In the genomic region with DNA sequence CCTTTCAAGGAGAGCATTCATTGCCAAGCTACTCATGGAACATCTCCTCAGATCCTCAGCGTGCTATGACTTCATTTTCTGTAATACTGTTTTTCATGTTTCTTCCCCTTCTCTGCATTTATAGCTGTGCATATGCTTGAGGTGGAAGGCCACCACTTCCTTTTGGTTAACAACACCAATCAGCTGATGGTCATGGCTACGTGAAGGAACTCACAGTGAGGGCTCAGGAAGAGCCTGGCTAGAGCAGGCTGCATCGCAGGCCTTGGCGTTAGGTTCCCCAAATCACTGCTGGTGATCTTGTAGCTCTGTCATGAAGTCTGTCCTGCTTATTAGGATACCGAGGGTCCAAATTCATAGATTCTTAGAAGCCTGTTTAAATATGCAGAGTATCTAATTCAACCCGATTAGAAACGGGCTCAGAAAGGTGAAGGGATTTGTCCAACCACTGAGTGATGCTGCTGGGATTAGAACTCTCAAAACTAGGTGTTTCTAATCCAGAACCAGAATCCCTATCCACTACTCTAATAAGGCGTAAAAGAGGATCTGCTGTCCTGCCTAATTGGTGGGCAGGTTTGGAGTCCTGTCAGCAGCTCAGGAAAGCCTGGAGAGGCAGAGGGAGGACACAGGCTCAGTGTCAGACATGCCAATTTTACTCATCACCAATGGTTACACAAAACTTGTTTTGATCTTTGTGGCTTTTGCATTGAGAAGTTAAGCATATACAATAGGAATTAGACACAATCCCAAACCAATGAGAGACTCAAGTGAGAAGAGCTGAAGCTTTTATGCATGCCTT, we compare ENCODE assay signal across 16 cellular contexts. TPM values are rescaled to one million over a fixed set of nuclear protein-coding genes. Genes with fewer than 3 reads are reported as not detected.
DNase-seq lines count a peak whose midpoint lies in the region; ATAC-seq and TF ChIP-seq lines count a peak whose summit lies in the region.
"Had no signal": no experiment of that assay in that cellular context is flagged by ENCODE, and none has a peak within 500 bp of the region (broad histone marks: within the 10 kb centered on the region; RNA-seq: fewer than 3 reads in every experiment).

No MANE protein-coding gene starts in this region.

- no peak for TF ChIP-seq RAD21 in SK-N-SH (IDR thresholded peaks at IDR 0.05; ENCODE audit: low read length)

- ATAC-seq in GM19395 (IDR thresholded peaks at IDR 0.05; ENCODE audit: unreplicated experiment) (peak; percentile 44), lung (ENCODE audit: insufficient read depth, low FRiP score) (peak; percentile 81), HG02885 (IDR thresholded peaks at IDR 0.05; ENCODE audit: poor library complexity, unreplicated experiment) (no peak)
- ATAC-seq: K562 had no signal

- peak overlapping the region in 1 of 2 donors; percentile 41 for H3K27ac ChIP-seq in lung (ENCODE audit: low read depth in 1 of 2, low read length in 1 of 2)
- H3K27ac ChIP-seq in SK-N-SH (ENCODE audit: low read depth in 2 of 2, low read length in 1 of 2): no peak overlapping the region
- H3K27ac ChIP-seq: brain microvascular endothelial cell, hepatocyte, sigmoid colon, tibial artery had no signal

- H3K4me1 ChIP-seq in lung (ENCODE audit: control insufficient read depth in 2 of 2, insufficient read depth in 2 of 2, low read length in 2 of 2): peaks cover 0 to 2% of the 10 kb centered on the region in 2 donors
- H3K4me1 ChIP-seq in SK-N-SH (ENCODE audit: control insufficient read depth in 1 of 2, insufficient read depth in 2 of 2, low read depth in 1 of 2, low read length in 1 of 2): peaks cover 0 to 3% of the 10 kb centered on the region in 2 experiments; a peak in 1 of 4 replicates
- H3K4me1 ChIP-seq: sigmoid colon, tibial artery had no signal

- H3K79me2 ChIP-seq in SK-N-SH (ENCODE audit: insufficient read depth): no peaks in the 10 kb centered on the region
- H3K79me2 ChIP-seq: hepatocyte had no signal

- WGBS in lung, 2 donors: 37 to 70% methylated on average over 8 of the region's 8 CpGs
- WGBS in SK-N-SH (ENCODE audit: low lambda C conversion rate): 20% methylated on average over 6 of the region's 8 CpGs

- H3K4me2 ChIP-seq in SK-N-SH: no peak overlapping the region
- H3K4me2 ChIP-seq: hepatocyte had no signal

- H3K9me3 ChIP-seq in lung (ENCODE audit: control insufficient read depth in 2 of 2, insufficient read depth in 1 of 2, low read length in 1 of 2) (peaks cover 0 to 2% of the 10 kb centered on the region in 2 donors), SK-N-SH (no peaks in the 10 kb centered on the region; the same call in 1 of the 2 replicates)
- H3K9me3 ChIP-seq: sigmoid colon, tibial artery had no signal

- no peaks in the 10 kb centered on the region for H3K27me3 ChIP-seq in lung (ENCODE audit: control insufficient read depth, insufficient read depth)
- H3K27me3 ChIP-seq in SK-N-SH (ENCODE audit: insufficient read depth): no peaks in the 10 kb centered on the region
- H3K27me3 ChIP-seq: brain microvascular endothelial cell, hepatocyte had no signal

- no peak overlapping the region for H3K4me3 ChIP-seq in lung
- H3K4me3 ChIP-seq in SK-N-SH (ENCODE audit: low read depth in 2 of 2, low read length in 1 of 2): no peak overlapping the region
- H3K4me3 ChIP-seq: hepatocyte, K562, sigmoid colon, tibial artery had no signal

- TF ChIP-seq CTCF in lung (IDR thresholded peaks at IDR 0.05; ENCODE audit: control extremely low read depth, extremely low read depth) (no peak), SK-N-SH (IDR thresholded peaks at IDR 0.05) (no peak)

- H3K9ac ChIP-seq in SK-N-SH: no peak overlapping the region

- CTCF ChIA-PET in SK-N-SH (lab: Yijun Ruan, JAX): interaction anchor here (0.8 kb wide), 1 partner anchor 8 kb away, joined by 3 read pairs; no protein-coding TSS in a partner anchor

- H3F3A ChIP-seq in SK-N-SH (replicated peaks; ENCODE audit: insufficient read depth): no peaks in the 10 kb centered on the region

- H3K9me2 ChIP-seq in SK-N-SH: no peaks in the 10 kb centered on the region

- H3K36me3 ChIP-seq in lung (ENCODE audit: control insufficient read depth in 2 of 2, insufficient read depth in 2 of 2, low read length in 2 of 2) (no peaks in the 10 kb centered on the region), SK-N-SH (replicated peaks in 1 of 2; ENCODE audit: control insufficient read depth in 1 of 2, insufficient read depth in 2 of 2, low read length in 1 of 2) (no peaks in the 10 kb centered on the region)
- H3K36me3 ChIP-seq: brain microvascular endothelial cell, sigmoid colon, tibial artery had no signal

- no peak overlapping the region for H2AFZ ChIP-seq in SK-N-SH (ENCODE audit: low read depth)
- H2AFZ ChIP-seq: hepatocyte had no signal

- no peak for TF ChIP-seq EP300 in SK-N-SH (IDR thresholded peaks at IDR 0.05; ENCODE audit: borderline replicate concordance in 1 of 2, low read depth in 1 of 2, low read length in 1 of 2)

- DNase-seq in Ammon's horn (ENCODE audit: low spot score) (peak; percentile 60), NOMO-1 treated with dmso at 0.1 percent for 144 hours (lab: John Stamatoyannopoulos, UW; ENCODE audit: unreplicated experiment) (peak; percentile 16), lung (ENCODE audit: low spot score) (no peak), NCI-H1417 treated with DMSO at 0.1 percent for 48 hours (lab: John Stamatoyannopoulos, UW) (no peak), SK-N-SH (no peak)
- DNase-seq in effector CD8-positive, alpha-beta T cell (lab: John Stamatoyannopoulos, UW): no peak
- DNase-seq: activated T-cell treated with anti-CD3 and anti-CD28 coated beads, Interleukin-2, amount 50 U/mL, for 48 hours; brain microvascular endothelial cell; H7; sigmoid colon had no signal

- POLR2A ChIA-PET in SK-N-SH (lab: Yijun Ruan, JAX): no interaction called here

- no peaks in the 10 kb centered on the region for H4K20me1 ChIP-seq in SK-N-SH (ENCODE audit: insufficient read depth)

TF ChIP-seq in SK-N-SH, 30 proteins besides CTCF, POLR2A, EP300 and RAD21:
- TF ChIP-seq, protein P1, sequence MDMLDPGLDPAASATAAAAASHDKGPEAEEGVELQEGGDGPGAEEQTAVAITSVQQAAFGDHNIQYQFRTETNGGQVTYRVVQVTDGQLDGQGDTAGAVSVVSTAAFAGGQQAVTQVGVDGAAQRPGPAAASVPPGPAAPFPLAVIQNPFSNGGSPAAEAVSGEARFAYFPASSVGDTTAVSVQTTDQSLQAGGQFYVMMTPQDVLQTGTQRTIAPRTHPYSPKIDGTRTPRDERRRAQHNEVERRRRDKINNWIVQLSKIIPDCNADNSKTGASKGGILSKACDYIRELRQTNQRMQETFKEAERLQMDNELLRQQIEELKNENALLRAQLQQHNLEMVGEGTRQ (IDR thresholded peaks at IDR 0.05; ENCODE audit: borderline replicate concordance, low read depth, low read length): no peak
- TF ChIP-seq MXI1 (IDR thresholded peaks at IDR 0.05; ENCODE audit: low read depth, low read length) (no peak), SMC3 (IDR thresholded peaks at IDR 0.05; ENCODE audit: low read depth, low read length) (no peak), GATA2 (CRISPR knock-in tag; IDR thresholded peaks at IDR 0.05) (no peak), TAF1 (IDR thresholded peaks at IDR 0.05; ENCODE audit: borderline replicate concordance, low read depth, low read length) (no peak), YY1 (IDR thresholded peaks at IDR 0.05; ENCODE audit: low read depth) (no peak), FOSL2 (IDR thresholded peaks at IDR 0.05; ENCODE audit: borderline replicate concordance, low read depth) (no peak), TCF12 (IDR thresholded peaks at IDR 0.05) (no peak), FOXM1 (IDR thresholded peaks at IDR 0.05; ENCODE audit: low read depth) (no peak), EZH2phosphoT487 (IDR thresholded peaks at IDR 0.05; ENCODE audit: borderline replicate concordance, low read depth) (no peak), SIN3A (IDR thresholded peaks at IDR 0.05; ENCODE audit: borderline replicate concordance, low read depth, low read length) (no peak), JUND (IDR thresholded peaks at IDR 0.05) (no peak)
- TF ChIP-seq, protein P2, sequence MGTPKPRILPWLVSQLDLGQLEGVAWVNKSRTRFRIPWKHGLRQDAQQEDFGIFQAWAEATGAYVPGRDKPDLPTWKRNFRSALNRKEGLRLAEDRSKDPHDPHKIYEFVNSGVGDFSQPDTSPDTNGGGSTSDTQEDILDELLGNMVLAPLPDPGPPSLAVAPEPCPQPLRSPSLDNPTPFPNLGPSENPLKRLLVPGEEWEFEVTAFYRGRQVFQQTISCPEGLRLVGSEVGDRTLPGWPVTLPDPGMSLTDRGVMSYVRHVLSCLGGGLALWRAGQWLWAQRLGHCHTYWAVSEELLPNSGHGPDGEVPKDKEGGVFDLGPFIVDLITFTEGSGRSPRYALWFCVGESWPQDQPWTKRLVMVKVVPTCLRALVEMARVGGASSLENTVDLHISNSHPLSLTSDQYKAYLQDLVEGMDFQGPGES (IDR thresholded peaks at IDR 0.05; ENCODE audit: low read depth, low read length): no peak
- TF ChIP-seq, protein P3, sequence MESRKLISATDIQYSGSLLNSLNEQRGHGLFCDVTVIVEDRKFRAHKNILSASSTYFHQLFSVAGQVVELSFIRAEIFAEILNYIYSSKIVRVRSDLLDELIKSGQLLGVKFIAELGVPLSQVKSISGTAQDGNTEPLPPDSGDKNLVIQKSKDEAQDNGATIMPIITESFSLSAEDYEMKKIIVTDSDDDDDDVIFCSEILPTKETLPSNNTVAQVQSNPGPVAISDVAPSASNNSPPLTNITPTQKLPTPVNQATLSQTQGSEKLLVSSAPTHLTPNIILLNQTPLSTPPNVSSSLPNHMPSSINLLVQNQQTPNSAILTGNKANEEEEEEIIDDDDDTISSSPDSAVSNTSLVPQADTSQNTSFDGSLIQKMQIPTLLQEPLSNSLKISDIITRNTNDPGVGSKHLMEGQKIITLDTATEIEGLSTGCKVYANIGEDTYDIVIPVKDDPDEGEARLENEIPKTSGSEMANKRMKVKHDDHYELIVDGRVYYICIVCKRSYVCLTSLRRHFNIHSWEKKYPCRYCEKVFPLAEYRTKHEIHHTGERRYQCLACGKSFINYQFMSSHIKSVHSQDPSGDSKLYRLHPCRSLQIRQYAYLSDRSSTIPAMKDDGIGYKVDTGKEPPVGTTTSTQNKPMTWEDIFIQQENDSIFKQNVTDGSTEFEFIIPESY (IDR thresholded peaks at IDR 0.05; ENCODE audit: borderline replicate concordance, low read depth): no peak
TF ChIP-seq in SK-N-SH: peak in this region for 0.

RNA-seq across cellular contexts. Expression of a gene that starts 7.5 kb away (rescaled TPM):
- 10 to 100 TPM; 22.3 to 71.6 TPM for total RNA-seq in lung
- polyA plus RNA-seq in lung (10 to 100 TPM; 13.7 to 47.8 TPM), SK-N-SH (2012; rRNA removed) (not detected in 2 replicates)
- not detected in 2 replicates for polyA plus RNA-seq in SK-N-SH (2012; cell fraction: cytosol; rRNA removed)
- polyA plus RNA-seq in SK-N-SH (2012; cell fraction: nucleus; rRNA removed): not detected in 2 replicates
- total RNA-seq: RPMI7951 had no signal

Comparison
In these comparisons a context has a peak if more than half of its experiments do, and no peak if none do; other contexts are left out.
1. DNase-seq: peak in Ammon's horn (single experiment) and NOMO-1 treated with dmso at 0.1 percent for 144 hours (single experiment); none in lung (single experiment), NCI-H1417 treated with DMSO at 0.1 percent for 48 hours (single experiment), effector CD8-positive, alpha-beta T cell (single experiment) and SK-N-SH (single experiment).
2. RNA of a gene that starts 7.5 kb away (polyA plus RNA-seq): 13.7 to 47.8 TPM in lung; not detected in SK-N-SH; every median in the first group is over 10 times any median in the second.